Comparison of ENCODE assay signal across 12 cellular contexts in the genomic region with DNA sequence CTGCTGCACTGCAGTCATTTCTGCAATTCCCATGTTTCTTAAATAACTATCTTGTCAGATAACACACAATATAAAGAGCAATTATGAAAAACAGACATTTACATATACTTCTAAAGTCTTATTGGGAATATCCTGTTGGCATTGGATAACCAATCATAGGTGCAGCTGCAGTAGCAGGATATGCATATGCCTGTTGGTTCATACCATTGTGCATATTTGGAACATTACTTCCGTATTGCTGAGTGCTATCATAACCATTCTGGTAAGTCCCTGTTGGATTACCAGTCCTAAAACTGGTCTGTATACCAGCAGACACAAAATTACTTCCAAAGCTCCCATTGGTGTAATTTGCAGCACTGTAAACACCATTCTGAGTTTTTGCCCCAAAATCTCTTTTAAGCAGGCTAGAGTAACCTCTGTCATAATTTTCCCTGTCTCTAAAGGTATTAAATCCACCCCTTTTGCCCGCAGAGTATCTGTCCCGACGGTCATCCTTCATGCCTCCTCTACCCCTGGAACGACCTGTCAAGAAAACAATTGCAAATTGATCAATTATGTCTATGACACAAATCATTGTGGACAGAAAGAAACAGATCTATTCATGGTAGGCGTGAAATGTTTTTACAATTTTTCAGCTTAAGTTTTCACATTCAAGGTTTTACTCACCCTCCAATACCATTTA. TPM values are rescaled to one million over a fixed set of nuclear protein-coding genes. Genes with fewer than 3 reads are reported as not detected.
DNase-seq lines count a peak whose midpoint lies in the region; ATAC-seq, FAIRE-seq and TF ChIP-seq lines count a peak whose summit lies in the region.
"Had no signal": no experiment of that assay in that cellular context is flagged by ENCODE, and none has a peak within 500 bp of the region (broad histone marks: within the 10 kb centered on the region; RNA-seq: fewer than 3 reads in every experiment).

No MANE protein-coding gene starts in this region.

- H4K20me1 ChIP-seq in smooth muscle cell (ENCODE audit: low read depth), result peaks cover 71% of the 10 kb centered on the region

- no peak for DNase-seq in T-helper 2 cell treated with Interferon-gamma antibody and Interleukin-4, amounts not matched to agents 5 μg/mL and 100 μg/mL, for 36 hours (ENCODE audit: low spot score)
- DNase-seq in T-helper 2 cell, result no peak
- no peak for DNase-seq in RWPE2 (ENCODE audit: low spot score)
- DNase-seq in endodermal cell, result no peak
- DNase-seq in smooth muscle cell (lab: John Stamatoyannopoulos, UW; ENCODE audit: unreplicated experiment), result no peak
- DNase-seq in RCC 7860 (ENCODE audit: low spot score), result no peak
- no peak for DNase-seq in D341Med (ENCODE audit: low spot score)
- DNase-seq: NCI-H2171 treated with DMSO at 0.1 percent for 48 hours; right cardiac atrium; stimulated activated CD8-positive, alpha-beta memory T cell treated with anti-CD3 and anti-CD28 coated beads, Interleukin-4, amount 100 ng/mL, for 48 hours had no signal

- peaks cover 78% of the 10 kb centered on the region for H3K36me3 ChIP-seq in RWPE2 (ENCODE audit: low read depth)
- peaks cover 71% of the 10 kb centered on the region for H3K36me3 ChIP-seq in endodermal cell (ENCODE audit: control insufficient read depth, insufficient read depth, low read length)
- peaks cover 52% of the 10 kb centered on the region for H3K36me3 ChIP-seq in smooth muscle cell (ENCODE audit: low read depth)

- no peaks in the 10 kb centered on the region for H3K27me3 ChIP-seq in RWPE2 (ENCODE audit: insufficient read depth, poor library complexity, severe bottlenecking)
- no peaks in the 10 kb centered on the region for H3K27me3 ChIP-seq in endodermal cell (ENCODE audit: control insufficient read depth, insufficient read depth, low read length, poor library complexity, severe bottlenecking)
- no peaks in the 10 kb centered on the region for H3K27me3 ChIP-seq in smooth muscle cell (ENCODE audit: low read depth)

- TF ChIP-seq CTCF in RWPE2 (IDR thresholded peaks at IDR 0.05; ENCODE audit: poor library complexity, severe bottlenecking), result no peak
- TF ChIP-seq CTCF in endodermal cell (conservative IDR thresholded peaks at IDR 0.05), result no peak
- TF ChIP-seq CTCF in smooth muscle cell (IDR thresholded peaks at IDR 0.05; ENCODE audit: borderline replicate concordance, insufficient read depth, poor library complexity, severe bottlenecking), result no peak

- 89 to 95% methylated on average over 6 of the region's 6 CpGs for WGBS in endodermal cell (ENCODE audit: insufficient coverage in 1 of 2, insufficient read length in 1 of 2), 2 experiments
- 94% methylated on average over 6 of the region's 6 CpGs for WGBS in smooth muscle cell (ENCODE audit: low lambda C conversion rate)

- peak overlapping the region; percentile 11 for H3K4me2 ChIP-seq in smooth muscle cell

- no peak overlapping the region for H3K4me3 Mint-ChIP-seq in T-helper 2 cell treated with Interferon-gamma antibody and Interleukin-4, amounts not matched to agents 5 μg/mL and 100 μg/mL, for 36 hours
- H3K4me3 Mint-ChIP-seq in endodermal cell, result no peak overlapping the region

- H3K9me3 ChIP-seq in RWPE2 (ENCODE audit: severe bottlenecking) (no peaks in the 10 kb centered on the region), endodermal cell (ENCODE audit: control insufficient read depth, low read length) (no peaks in the 10 kb centered on the region), smooth muscle cell (replicated peaks; ENCODE audit: low read depth) (no peaks in the 10 kb centered on the region)

- peaks cover 69% of the 10 kb centered on the region for H3K4me1 Mint-ChIP-seq in T-helper 2 cell treated with Interferon-gamma antibody and Interleukin-4, amounts not matched to agents 5 μg/mL and 100 μg/mL, for 36 hours (ENCODE audit: low read depth)
- H3K4me1 Mint-ChIP-seq in endodermal cell, result peaks cover 65% of the 10 kb centered on the region

- ATAC-seq in RWPE2 (ENCODE audit: low read depth) (no peak), HG03378 (IDR thresholded peaks at IDR 0.05; ENCODE audit: unreplicated experiment) (no peak)
- ATAC-seq: right cardiac atrium had no signal

- no peak overlapping the region for H2AFZ ChIP-seq in smooth muscle cell (ENCODE audit: low read depth)

- H3K4me3 ChIP-seq in RWPE2 (ENCODE audit: severe bottlenecking) (no peak overlapping the region), endodermal cell (ENCODE audit: low read length) (peak overlapping the region; percentile 100), smooth muscle cell (no peak overlapping the region)

- H3K27ac ChIP-seq in RWPE2 (ENCODE audit: poor library complexity, severe bottlenecking) (peak overlapping the region; percentile 86), endodermal cell (ENCODE audit: low read depth, low read length) (no peak overlapping the region), smooth muscle cell (ENCODE audit: low read depth) (peak overlapping the region; percentile 99)

- H3K27ac Mint-ChIP-seq in T-helper 2 cell treated with Interferon-gamma antibody and Interleukin-4, amounts not matched to agents 5 μg/mL and 100 μg/mL, for 36 hours, result peak overlapping the region; percentile 49
- H3K27ac Mint-ChIP-seq in endodermal cell, result peak overlapping the region; percentile 65

- FAIRE-seq in RCC 7860 (lab: Jason Lieb, UNC), result no peak
- FAIRE-seq: islet of Langerhans had no signal

- no peaks in the 10 kb centered on the region for H3K27me3 Mint-ChIP-seq in T-helper 2 cell treated with Interferon-gamma antibody and Interleukin-4, amounts not matched to agents 5 μg/mL and 100 μg/mL, for 36 hours (ENCODE audit: low read depth)
- no peaks in the 10 kb centered on the region for H3K27me3 Mint-ChIP-seq in endodermal cell (ENCODE audit: insufficient read depth)

- peak overlapping the region; percentile 48 for H3K9ac ChIP-seq in endodermal cell (ENCODE audit: extremely low read depth, low read length, poor library complexity, severe bottlenecking)
- no peak overlapping the region for H3K9ac ChIP-seq in smooth muscle cell (ENCODE audit: low read depth)

- H3F3A ChIP-seq in smooth muscle cell (ENCODE audit: low read depth), result peaks cover 67% of the 10 kb centered on the region

- H3K36me3 Mint-ChIP-seq in T-helper 2 cell treated with Interferon-gamma antibody and Interleukin-4, amounts not matched to agents 5 μg/mL and 100 μg/mL, for 36 hours (ENCODE audit: low read depth), result peaks cover 80% of the 10 kb centered on the region
- H3K36me3 Mint-ChIP-seq in endodermal cell (ENCODE audit: low read depth), result peaks cover 64% of the 10 kb centered on the region

- H3K4me1 ChIP-seq in RWPE2 (ENCODE audit: insufficient read depth, poor library complexity, severe bottlenecking) (peaks cover 36% of the 10 kb centered on the region), endodermal cell (ENCODE audit: control insufficient read depth, insufficient read depth, low read length) (peaks cover 13% of the 10 kb centered on the region), smooth muscle cell (ENCODE audit: low read depth) (peaks cover 36% of the 10 kb centered on the region)

- peaks cover 61% of the 10 kb centered on the region for H3K79me2 ChIP-seq in smooth muscle cell (ENCODE audit: low read depth)

- no peaks in the 10 kb centered on the region for H3K9me3 Mint-ChIP-seq in T-helper 2 cell treated with Interferon-gamma antibody and Interleukin-4, amounts not matched to agents 5 μg/mL and 100 μg/mL, for 36 hours
- H3K9me3 Mint-ChIP-seq in endodermal cell, result no peaks in the 10 kb centered on the region

RNA-seq across cellular contexts. Expression of a gene that starts 3.1 kb away (rescaled TPM):
- total RNA-seq in endodermal cell (10 to 100 TPM; 27.1 to 33.9 TPM), smooth muscle cell (8.2 and 22.6 TPM in 2 replicates)
- polyA plus RNA-seq in endodermal cell (2013, experiment 1 of 2), result 26.6 TPM
- polyA plus RNA-seq in endodermal cell (2013, experiment 2 of 2), result 15.9 TPM
- 8.0 and 11.8 TPM in 2 replicates for polyA plus RNA-seq in smooth muscle cell

RNA-seq across cellular contexts. Expression of a gene that starts 6.1 kb away (rescaled TPM):
- 100 to 1,000 TPM; 687 to 894 TPM for total RNA-seq in endodermal cell
- 855 TPM for polyA plus RNA-seq in endodermal cell (2013, experiment 1 of 2)
- polyA plus RNA-seq in endodermal cell (2013, experiment 2 of 2), result 761 TPM
- 679 and 752 TPM in 2 replicates for total RNA-seq in smooth muscle cell
- polyA plus RNA-seq in smooth muscle cell, result 446 and 533 TPM in 2 replicates

RNA-seq across cellular contexts. Expression of a gene that starts 6.8 kb away (rescaled TPM):
- 10 to 100 TPM; 75.5 to 93.9 TPM for total RNA-seq in endodermal cell
- 77.4 TPM for polyA plus RNA-seq in endodermal cell (2013, experiment 1 of 2)
- polyA plus RNA-seq in endodermal cell (2013, experiment 2 of 2), result 74.6 TPM
- total RNA-seq in smooth muscle cell, result 55.4 and 59.5 TPM in 2 replicates
- 21.3 and 35.6 TPM in 2 replicates for polyA plus RNA-seq in smooth muscle cell

RNA-seq across cellular contexts. Expression of a gene that starts 51.0 kb away (rescaled TPM):
- under 1 TPM in 1 of 2 donors, not detected in 1; 0.80 TPM for total RNA-seq in endodermal cell
- not detected for polyA plus RNA-seq in endodermal cell (2013, experiment 1 of 2)
- polyA plus RNA-seq in endodermal cell (2013, experiment 2 of 2), result not detected
- total RNA-seq in smooth muscle cell, result not detected in 2 replicates
- polyA plus RNA-seq in smooth muscle cell, result not detected in 2 replicates
